ENCODE assay signal across 18 cellular contexts in the genomic region with DNA sequence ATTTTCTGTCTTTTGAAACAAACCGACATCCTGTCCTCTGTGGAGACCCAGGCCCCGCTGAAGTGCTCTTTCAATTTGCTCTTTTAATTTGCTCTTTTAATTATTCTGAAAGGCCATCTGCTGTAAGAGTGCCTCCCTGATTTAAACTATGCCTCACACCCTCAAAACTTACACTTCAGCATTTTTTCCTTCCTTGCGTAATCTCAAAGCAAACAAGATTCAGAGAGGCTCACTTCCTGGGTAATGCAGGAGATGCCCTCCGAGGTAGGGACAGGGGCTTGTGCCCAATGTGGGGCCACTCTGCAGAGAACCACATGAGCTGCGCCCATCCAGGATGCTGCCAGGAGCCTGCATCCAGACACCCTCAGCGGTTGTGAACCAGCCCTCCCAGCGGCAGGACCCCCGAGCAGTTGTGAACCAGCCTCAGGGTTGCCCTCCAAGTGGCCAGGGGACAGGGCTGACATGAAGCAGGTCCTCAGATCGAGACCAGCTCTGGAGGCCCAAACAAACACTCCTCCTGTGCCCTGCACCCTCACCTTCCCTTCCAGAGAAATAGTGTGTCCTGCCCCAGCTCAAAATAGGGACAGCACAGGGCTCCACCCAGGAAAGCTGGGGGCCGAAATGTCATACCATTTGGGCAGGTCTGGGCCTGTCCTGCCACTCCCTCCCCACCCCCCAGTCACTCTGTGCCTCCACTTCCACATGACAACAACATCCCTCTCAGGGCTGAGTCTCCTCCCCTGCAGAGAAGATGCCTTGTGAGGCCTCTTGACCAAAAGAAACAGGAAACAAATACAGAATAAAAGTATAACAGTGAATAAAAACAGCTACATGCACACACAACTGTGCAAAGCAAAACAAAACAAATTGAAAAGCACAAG.
DNase-seq lines count a peak whose midpoint lies in the region; ATAC-seq, FAIRE-seq and TF ChIP-seq lines count a peak whose summit lies in the region.
"Had no signal": no experiment of that assay in that cellular context is flagged by ENCODE, and none has a peak within 500 bp of the region (broad histone marks: within the 10 kb centered on the region; RNA-seq: fewer than 3 reads in every experiment).

No MANE protein-coding gene starts in this region.

- TF ChIP-seq CTCF in epithelial cell of esophagus (IDR thresholded peaks at IDR 0.05; ENCODE audit: insufficient read depth, low read depth, low read length, missing control alignments), result no peak
- TF ChIP-seq CTCF in pancreas (IDR thresholded peaks at IDR 0.05), result no peak

- H3K4me1 ChIP-seq in pancreas, result no peaks in the 10 kb centered on the region

- DNase-seq in NCI-H510A treated with DMSO at 0.1 percent for 48 hours (lab: John Stamatoyannopoulos, UW), result peak; percentile 45
- no peak for DNase-seq in NCI-H510A (lab: John Stamatoyannopoulos, UW)
- peak; percentile 29 for DNase-seq in MV-4-11 (lab: John Stamatoyannopoulos, UW)
- DNase-seq in epithelial cell of esophagus (ENCODE audit: low read depth), result peak; percentile 71
- peak in 1 of 6 donors; percentile 38 for DNase-seq in pancreas
- DNase-seq in stimulated activated CD4-positive, alpha-beta T cell treated with anti-CD3 and anti-CD28 coated beads, Interleukin-4, amount 100 ng/mL, for 1 hour, result no peak
- DNase-seq in GM12892 (ENCODE audit: insufficient read length), result no peak
- no peak for DNase-seq in NCI-H524 (lab: John Stamatoyannopoulos, UW)
- DNase-seq: CD4-positive, CD25-positive, alpha-beta regulatory T cell; central memory CD4-positive, alpha-beta T cell; endodermal cell; foreskin melanocyte; Karpas-422; left ventricle myocardium superior; NCI-H1694; NCI-H526 treated with DMSO at 0.1 percent for 48 hours; stimulated activated naive CD4-positive, alpha-beta T cell treated with Interleukin-2 at 50 U/mL for 16 hours had no signal

- 62 to 64% methylated on average over 10 of the region's 10 CpGs for WGBS in pancreas, 2 donors

- H3K4me3 ChIP-seq in epithelial cell of esophagus (ENCODE audit: low read length) (no peak overlapping the region), pancreas (no peak overlapping the region)
- H3K4me3 ChIP-seq: vagina had no signal

- H3K9me3 ChIP-seq in pancreas, result no peaks in the 10 kb centered on the region
- H3K9me3 ChIP-seq: vagina had no signal

- ATAC-seq in pancreas, result peak in 3 of 4 donors; percentile 21 to 74 (median 67)
- ATAC-seq: left ventricle myocardium superior had no signal

- H3K36me3 ChIP-seq in pancreas, result no peaks in the 10 kb centered on the region
- H3K36me3 ChIP-seq: vagina had no signal

- no peak for TF ChIP-seq POLR2A in GM12892 (IDR thresholded peaks at IDR 0.05; ENCODE audit: low read depth, low read length)

- H3K27me3 ChIP-seq in pancreas, result no peaks in the 10 kb centered on the region
- H3K27me3 ChIP-seq: vagina had no signal

- no peak for FAIRE-seq in pancreas (lab: Jason Lieb, UNC)
- FAIRE-seq in GM12892 (lab: Jason Lieb, UNC), result no peak

- no peak overlapping the region for H3K27ac ChIP-seq in pancreas
- H3K27ac ChIP-seq: vagina had no signal

- intact Hi-C loops in pancreas (cut with DNase I), result no loop called here

Comparison
In these comparisons a context has a peak if more than half of its experiments do, and no peak if none do; other contexts are left out.
1. DNase-seq: peak in NCI-H510A treated with DMSO at 0.1 percent for 48 hours (single experiment), MV-4-11 (single experiment) and epithelial cell of esophagus (single experiment); none in NCI-H510A (single experiment), stimulated activated CD4-positive, alpha-beta T cell treated with anti-CD3 and anti-CD28 coated beads, Interleukin-4, amount 100 ng/mL, for 1 hour (single experiment), GM12892 (single experiment) and NCI-H524 (0 of 2).